Comparison of ENCODE assay signal across 9 cellular contexts in the genomic region with DNA sequence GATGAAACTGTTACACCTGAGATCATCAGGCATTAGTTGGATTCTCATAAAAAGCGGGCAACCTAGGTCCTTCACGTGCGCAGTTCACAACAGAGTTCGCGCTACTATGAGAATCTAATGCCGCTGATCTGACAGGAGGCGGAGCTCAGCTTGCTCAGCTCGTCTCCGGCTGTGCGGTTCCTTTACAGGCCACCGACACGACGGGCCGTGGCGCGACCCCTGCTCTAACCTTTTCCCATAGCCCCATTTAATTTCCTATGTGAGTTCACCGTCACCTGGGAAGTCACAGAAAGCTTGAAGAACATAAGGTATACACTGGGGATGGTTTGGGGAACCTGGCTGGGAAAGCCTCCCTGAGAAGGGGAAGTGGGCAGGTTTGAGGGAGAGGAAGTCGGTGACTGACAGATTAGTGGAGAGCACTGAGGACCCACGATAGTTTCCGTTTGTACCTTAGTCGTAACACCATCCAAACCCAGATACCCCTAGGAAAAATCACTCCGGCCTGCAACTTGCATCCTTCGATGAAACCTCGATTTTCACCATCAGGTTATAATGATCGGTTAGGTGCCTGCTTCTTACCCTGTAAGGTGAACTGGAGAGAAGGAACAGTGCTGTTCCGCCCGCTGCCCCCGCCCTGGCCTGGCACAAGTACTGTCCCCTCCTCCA. TPM values are rescaled to one million over a fixed set of nuclear protein-coding genes. Genes with fewer than 3 reads are reported as not detected.
DNase-seq lines count a peak whose midpoint lies in the region; ATAC-seq, FAIRE-seq and TF ChIP-seq lines count a peak whose summit lies in the region.
"Had no signal": no experiment of that assay in that cellular context is flagged by ENCODE, and none has a peak within 500 bp of the region (broad histone marks: within the 10 kb centered on the region; RNA-seq: fewer than 3 reads in every experiment).

No MANE protein-coding gene starts in this region.

- FAIRE-seq in small intestine (lab: Jason Lieb, UNC) (no peak), frontal cortex (lab: Jason Lieb, UNC) (no peak)

- POLR2A ChIA-PET in CD4-positive, alpha-beta T cell (lab: Charles Lee), result interaction anchor here (0.6 to 5.5 kb wide), 17 partner anchors 9 to 245 kb away, joined by 3 to 87 read pairs (median 7); partner anchors contain the start of genes CSAD, MYG1, PFDN5 and PRR13

- peaks cover 39% of the 10 kb centered on the region for H3K4me1 Mint-ChIP-seq in CD4-positive, alpha-beta T cell (ENCODE audit: low read depth)

- H3K36me3 Mint-ChIP-seq in CD4-positive, alpha-beta T cell (ENCODE audit: low read depth), result peaks cover 20% of the 10 kb centered on the region

- H3K36me3 ChIP-seq in H7 (replicated peaks; ENCODE audit: control insufficient read depth, insufficient read depth, low read length), result peaks cover 1% of the 10 kb centered on the region
- peaks cover 0 to 3% (median 0%) of the 10 kb centered on the region in 3 donors for H3K36me3 ChIP-seq in Peyer's patch
- H3K36me3 ChIP-seq in small intestine (ENCODE audit: control insufficient read depth in 2 of 2, insufficient read depth in 2 of 2, low read length in 2 of 2), result peaks cover 0 to 2% of the 10 kb centered on the region in 2 donors

- no peaks in the 10 kb centered on the region for H3K27me3 Mint-ChIP-seq in CD4-positive, alpha-beta T cell

- peak overlapping the region; percentile 78 for H3K27ac ChIP-seq in CD4-positive, alpha-beta T cell (ENCODE audit: low read depth, low read length)
- H3K27ac ChIP-seq in Peyer's patch (peak overlapping the region; percentile 80 to 94 (median 85)), right cardiac atrium (ENCODE audit: low read length) (peak overlapping the region; percentile 69), small intestine (ENCODE audit: low read depth in 1 of 2, low read length in 1 of 2) (peak overlapping the region; percentile 79 to 97)

- peak in 9 of 10 experiments; percentile 30 to 62 (median 47) for DNase-seq in CD4-positive, alpha-beta T cell
- DNase-seq in H7 (peak; percentile 69), Peyer's patch (peak in 2 of 3 donors; percentile 73 to 83), right cardiac atrium (peak in 1 of 3 donors; percentile 56), small intestine (peak; percentile 49), ureter (ENCODE audit: low spot score) (no peak), frontal cortex (ENCODE audit: low spot score in 2 of 2) (no peak)
- peak; percentile 22 for DNase-seq in activated gamma-delta T cell treated with anti-CD3 and anti-CD28 coated beads, Interleukin-2, amount 50 U/mL, for 16 hours (ENCODE audit: low read depth)

- peak overlapping the region; percentile 93 for H3K4me3 Mint-ChIP-seq in CD4-positive, alpha-beta T cell

- CTCF ChIA-PET in CD4-positive, alpha-beta T cell (lab: Charles Lee), result interaction anchor here (0.8 to 7.6 kb wide), 11 partner anchors 10 to 273 kb away, joined by 3 to 51 read pairs (median 5); partner anchors contain the start of genes MYG1 and SP1

- no peak for TF ChIP-seq POLR2A in Peyer's patch (IDR thresholded peaks at IDR 0.05)

- TF ChIP-seq CTCF in CD4-positive, alpha-beta T cell (IDR thresholded peaks at IDR 0.05), result no peak
- no peak for TF ChIP-seq CTCF in Peyer's patch (IDR thresholded peaks at IDR 0.05)

- no peaks in the 10 kb centered on the region for H3K27me3 ChIP-seq in CD4-positive, alpha-beta T cell (ENCODE audit: control insufficient read depth, insufficient read depth, low read length)
- H3K27me3 ChIP-seq in H7 (ENCODE audit: control insufficient read depth, insufficient read depth, low read length) (peaks cover 37% of the 10 kb centered on the region), Peyer's patch (no peaks in the 10 kb centered on the region), right cardiac atrium (ENCODE audit: control insufficient read depth, insufficient read depth) (no peaks in the 10 kb centered on the region), small intestine (ENCODE audit: control insufficient read depth in 2 of 2, insufficient read depth in 2 of 2, low read length in 2 of 2) (no peaks in the 10 kb centered on the region)

- peaks cover 0 to 29% (median 10%) of the 10 kb centered on the region in 4 donors for H3K4me1 ChIP-seq in Peyer's patch
- H3K4me1 ChIP-seq in right cardiac atrium (ENCODE audit: control insufficient read depth, insufficient read depth, low read length), result no peaks in the 10 kb centered on the region
- H3K4me1 ChIP-seq in small intestine (ENCODE audit: control insufficient read depth in 2 of 2, insufficient read depth in 1 of 2, low read depth in 1 of 2, low read length in 1 of 2), result peaks cover 3 to 8% of the 10 kb centered on the region in 2 donors

- no peaks in the 10 kb centered on the region for H3K9me3 Mint-ChIP-seq in CD4-positive, alpha-beta T cell

- intact Hi-C loops in CD4-positive, alpha-beta T cell (cut with DNase I, micrococcal nuclease), result loop anchor here (1.0 to 10.0 kb wide), 3 partner anchors 21 to 351 kb away; partner anchors contain the start of gene ATP5MC2 (in 1 of the 2)
- intact Hi-C loops in right cardiac atrium (cut with DNase I), result loop anchor here in 3 of 4 donors (10.0 kb wide), 1 partner anchor 181 kb away; the partner anchor contains the start of genes NPFF (in 3 of the 3) and TARBP2 (in 3 of the 3)

- H3K9me3 ChIP-seq in CD4-positive, alpha-beta T cell (ENCODE audit: control insufficient read depth, low read length), result no peaks in the 10 kb centered on the region
- H3K9me3 ChIP-seq in Peyer's patch (no peaks in the 10 kb centered on the region), right cardiac atrium (ENCODE audit: control insufficient read depth, low read length) (no peaks in the 10 kb centered on the region), small intestine (ENCODE audit: control insufficient read depth, low read depth) (no peaks in the 10 kb centered on the region)

- H3K27ac Mint-ChIP-seq in CD4-positive, alpha-beta T cell, result peak overlapping the region; percentile 88

- peak; percentile 41 for ATAC-seq in CD4-positive, alpha-beta T cell (ENCODE audit: poor library complexity)
- ATAC-seq in right cardiac atrium, result no peak

- H3K4me3 ChIP-seq in H7 (ENCODE audit: insufficient read depth, low read depth, low read length) (peak overlapping the region; percentile 62), Peyer's patch (peak overlapping the region; percentile 53 to 67 (median 65)), right cardiac atrium (ENCODE audit: low read length) (peak overlapping the region; percentile 71), small intestine (ENCODE audit: low read depth in 1 of 2, low read length in 2 of 2) (peak overlapping the region; percentile 57 to 73)

- WGBS in right cardiac atrium, result 38% methylated on average over 28 of the region's 28 CpGs
- 30 to 46% (median 46%) methylated on average over 28 of the region's 28 CpGs for WGBS in small intestine, 3 donors

RNA-seq across cellular contexts. Expression of gene AAAS, which starts 2.8 kb away (rescaled TPM):
- 10 to 100 TPM; 21.0 to 22.7 TPM for total RNA-seq in CD4-positive, alpha-beta T cell
- total RNA-seq in H7 (2014; rRNA removed; shearing (Covaris generic)), result 131 and 137 TPM in 2 replicates
- 100 to 1,000 TPM in 1 of 4 donors, 10 to 100 TPM in 3; 36.4 to 143 (median 51.1) TPM for total RNA-seq in Peyer's patch
- 10 to 100 TPM; 30.5 to 48.9 (median 40.0) TPM for total RNA-seq in right cardiac atrium
- 31.3 TPM for polyA plus RNA-seq in right cardiac atrium
- polyA plus RNA-seq in small intestine, result 10 to 100 TPM; 20.0 to 34.9 (median 32.5) TPM
- total RNA-seq in ureter, result 44.1 TPM
- total RNA-seq in frontal cortex, result 34.2 TPM

RNA-seq across cellular contexts. Expression of gene SP7, which starts 11.9 kb away (rescaled TPM):
- under 1 TPM in 1 of 2 experiments, not detected in 1; 0.14 TPM for total RNA-seq in CD4-positive, alpha-beta T cell
- total RNA-seq in H7 (2014; rRNA removed; shearing (Covaris generic)), result 0.14 and 0.44 TPM in 2 replicates
- total RNA-seq in Peyer's patch (not detected), right cardiac atrium (not detected), ureter (not detected), frontal cortex (under 0.01 TPM)
- polyA plus RNA-seq in right cardiac atrium (not detected), small intestine (not detected)
- total RNA-seq: subcutaneous adipose tissue had no signal

RNA-seq across cellular contexts. Expression of gene MYG1, which starts 24.8 kb away (rescaled TPM):
- 10 to 100 TPM; 30.9 to 33.8 TPM for total RNA-seq in CD4-positive, alpha-beta T cell
- 74.2 and 98.0 TPM in 2 replicates for total RNA-seq in H7 (2014; rRNA removed; shearing (Covaris generic))
- total RNA-seq in Peyer's patch, result 10 to 100 TPM; 18.4 to 25.6 (median 24.8) TPM
- total RNA-seq in right cardiac atrium, result 10 to 100 TPM; 28.9 to 44.3 (median 38.1) TPM
- polyA plus RNA-seq in right cardiac atrium, result 37.3 TPM
- polyA plus RNA-seq in small intestine, result 10 to 100 TPM; 64.9 to 87.0 (median 68.9) TPM
- total RNA-seq in ureter, result 50.0 TPM
- 45.7 TPM for total RNA-seq in frontal cortex

RNA-seq across cellular contexts. Expression of gene PFDN5, which starts 28.9 kb away (rescaled TPM):
- total RNA-seq in CD4-positive, alpha-beta T cell, result 100 to 1,000 TPM; 757 to 763 TPM
- 242 and 304 TPM in 2 replicates for total RNA-seq in H7 (2014; rRNA removed; shearing (Covaris generic))
- 100 to 1,000 TPM; 223 to 578 (median 263) TPM for total RNA-seq in Peyer's patch
- 100 to 1,000 TPM; 355 to 443 (median 395) TPM for total RNA-seq in right cardiac atrium
- polyA plus RNA-seq in right cardiac atrium, result 764 TPM
- 1,000 to 10,000 TPM in 1 of 3 donors, 100 to 1,000 TPM in 2; 774 to 1,223 (median 815) TPM for polyA plus RNA-seq in small intestine
- 468 TPM for total RNA-seq in ureter
- total RNA-seq in frontal cortex, result 538 TPM

RNA-seq across cellular contexts. Expression of gene SP1, which starts 55.7 kb away (rescaled TPM):
- total RNA-seq in CD4-positive, alpha-beta T cell, result 10 to 100 TPM; 42.3 to 43.3 TPM
- total RNA-seq in H7 (2014; rRNA removed; shearing (Covaris generic)), result 46.7 and 51.8 TPM in 2 replicates
- total RNA-seq in Peyer's patch (10 to 100 TPM; 56.1 to 83.4 (median 67.8) TPM), right cardiac atrium (10 to 100 TPM; 30.2 to 39.9 (median 34.2) TPM), ureter (104 TPM), frontal cortex (8.2 TPM)
- polyA plus RNA-seq in right cardiac atrium (8.3 TPM), small intestine (10 to 100 TPM; 13.8 to 20.3 (median 16.3) TPM)

Comparison
In these comparisons a context has a peak if more than half of its experiments do, and no peak if none do; other contexts are left out.
1. DNase-seq: peak in CD4-positive, alpha-beta T cell (9 of 10), H7 (single experiment), Peyer's patch (2 of 3), activated gamma-delta T cell treated with anti-CD3 and anti-CD28 coated beads, Interleukin-2, amount 50 U/mL, for 16 hours (single experiment) and small intestine (single experiment); none in ureter (single experiment) and frontal cortex (0 of 2).
2. Peak in every context shown above with its lines, with median percentiles within 50 percentile points of each other: H3K27ac ChIP-seq and H3K4me3 ChIP-seq.